ENCODE assay signal across 17 cellular contexts in the genomic region with DNA sequence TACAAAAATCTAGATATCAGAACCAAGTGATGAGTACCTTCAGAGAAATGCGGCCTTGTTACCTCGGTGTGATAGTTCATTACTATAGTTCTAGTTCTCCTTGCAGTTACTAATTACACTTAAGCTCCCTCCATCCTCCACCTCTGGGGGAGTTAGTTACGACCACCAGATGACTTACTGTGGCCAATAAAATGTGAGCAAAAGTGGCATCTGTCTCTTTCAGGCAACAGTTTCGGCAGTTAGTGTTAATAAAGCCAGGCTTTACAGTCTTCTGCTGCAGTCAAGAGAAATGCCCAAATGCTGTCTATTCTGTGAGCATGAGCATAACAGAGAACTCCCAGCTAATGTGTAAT. TPM values are rescaled to one million over a fixed set of nuclear protein-coding genes. Genes with fewer than 3 reads are reported as not detected.
"Had no signal": no experiment of that assay in that cellular context is flagged by ENCODE, and none has a peak within 500 bp of the region (broad histone marks: within the 10 kb centered on the region; RNA-seq: fewer than 3 reads in every experiment).

No MANE protein-coding gene starts in this region.

- H3K9me3 Mint-ChIP-seq: activated naive CD4-positive, alpha-beta T cell treated with anti-CD3 and anti-CD28 coated beads, Interleukin-2, amount 50 U/mL, for 24 hours; activated T-cell treated with anti-CD3 and anti-CD28 coated beads, Interleukin-2, amount 50 U/mL, for 72 hours; central memory CD8-positive, alpha-beta T cell; stimulated activated naive CD8-positive, alpha-beta T cell treated with anti-CD3 and anti-CD28 coated beads, Interleukin-15, amount 100 ng/mL, for 72 hours had no signal

- H3K36me3 ChIP-seq: ascending aorta, colonic mucosa, suprapubic skin had no signal

- H3K27me3 Mint-ChIP-seq: activated naive CD4-positive, alpha-beta T cell treated with anti-CD3 and anti-CD28 coated beads, Interleukin-2, amount 50 U/mL, for 24 hours; central memory CD8-positive, alpha-beta T cell; stimulated activated naive CD8-positive, alpha-beta T cell treated with anti-CD3 and anti-CD28 coated beads, Interleukin-15, amount 100 ng/mL, for 72 hours; type B pancreatic cell had no signal

- H3K9me3 ChIP-seq: ascending aorta, colonic mucosa, heart left ventricle, psoas muscle, suprapubic skin had no signal

- ATAC-seq: activated T-cell treated with anti-CD3 and anti-CD28 coated beads, Interleukin-2, amount 50 U/mL, for 72 hours; heart left ventricle; left ventricle myocardium superior; psoas muscle; stimulated activated naive CD8-positive, alpha-beta T cell treated with anti-CD3 and anti-CD28 coated beads, Interleukin-15, amount 100 ng/mL, for 72 hours had no signal

- H3K4me3 Mint-ChIP-seq: activated naive CD4-positive, alpha-beta T cell treated with anti-CD3 and anti-CD28 coated beads, Interleukin-2, amount 50 U/mL, for 24 hours; activated T-cell treated with anti-CD3 and anti-CD28 coated beads, Interleukin-2, amount 50 U/mL, for 72 hours; central memory CD8-positive, alpha-beta T cell; stimulated activated naive CD8-positive, alpha-beta T cell treated with anti-CD3 and anti-CD28 coated beads, Interleukin-15, amount 100 ng/mL, for 72 hours; type B pancreatic cell had no signal

- H3K27ac ChIP-seq: colonic mucosa, heart left ventricle, psoas muscle, skin epidermis, suprapubic skin had no signal

- H3K27ac Mint-ChIP-seq: activated naive CD4-positive, alpha-beta T cell treated with anti-CD3 and anti-CD28 coated beads, Interleukin-2, amount 50 U/mL, for 24 hours; activated T-cell treated with anti-CD3 and anti-CD28 coated beads, Interleukin-2, amount 50 U/mL, for 72 hours; type B pancreatic cell had no signal

- H3K4me1 ChIP-seq: colonic mucosa had no signal

- DNase-seq: activated CD4-positive, alpha-beta T cell treated with anti-CD3 and anti-CD28 coated beads for 1 hour; activated CD4-positive, alpha-beta T cell treated with anti-CD3 and anti-CD28 coated beads, Interleukin-2, amount 50 U/mL, for 4 hours; activated gamma-delta T cell; activated T-cell treated with anti-CD3 and anti-CD28 coated beads, Interleukin-2, amount 50 U/mL, for 72 hours; colonic mucosa; foreskin melanocyte; heart left ventricle; left ventricle myocardium superior; psoas muscle; right cardiac atrium; stimulated activated naive CD8-positive, alpha-beta T cell treated with anti-CD3 and anti-CD28 coated beads, Interleukin-15, amount 100 ng/mL, for 72 hours had no signal

- H3K4me3 ChIP-seq: ascending aorta, colonic mucosa, heart left ventricle, psoas muscle, skin epidermis, suprapubic skin had no signal

- H3K27me3 ChIP-seq: ascending aorta, colonic mucosa, heart left ventricle, suprapubic skin had no signal

RNA-seq across cellular contexts. Expression of a gene that starts 6.3 kb away (rescaled TPM):
- total RNA-seq: ascending aorta had no signal
